9 cellular contexts compared by ENCODE assay signal in genomic region chr5:140220032-140220697, GRCh38. TPM values are rescaled to one million over a fixed set of nuclear protein-coding genes. Genes with fewer than 3 reads are reported as not detected.
DNase-seq lines count a peak whose midpoint lies in the region; ATAC-seq, FAIRE-seq and TF ChIP-seq lines count a peak whose summit lies in the region.
"Had no signal": no experiment of that assay in that cellular context is flagged by ENCODE, and none has a peak within 500 bp of the region (broad histone marks: within the 10 kb centered on the region; RNA-seq: fewer than 3 reads in every experiment).

No MANE protein-coding gene starts in this region.

- H3K36me3 ChIP-seq in neutrophil: no peaks in the 10 kb centered on the region

- H3K36me3 Mint-ChIP-seq in HFFc6 (ENCODE audit: low read depth): peaks cover 4% of the 10 kb centered on the region; the same call in 1 of the 2 replicates

- no peaks in the 10 kb centered on the region for H3K9me3 Mint-ChIP-seq in HFFc6

- peak overlapping the region; percentile 85 for H3K27ac Mint-ChIP-seq in HFFc6

- ATAC-seq in GM18858 (IDR thresholded peaks at IDR 0.05; ENCODE audit: unreplicated experiment): peak; percentile 62

- peak overlapping the region; percentile 31; the same call in 1 of the 2 replicates for H3K4me3 Mint-ChIP-seq in HFFc6

- FAIRE-seq in D721Med (lab: Jason Lieb, UNC): no peak

- DNase-seq in HFFc6 (peak; percentile 41), NCI-H345 treated with DMSO at 0.1 percent for 48 hours (lab: John Stamatoyannopoulos, UW; ENCODE audit: unreplicated experiment) (no peak), foreskin melanocyte (no peak), DMS 273 (lab: John Stamatoyannopoulos, UW; ENCODE audit: unreplicated experiment) (no peak), D721Med (ENCODE audit: insufficient read length, low spot score) (no peak)
- peak; percentile 40 to 43 for DNase-seq in activated T-cell treated with anti-CD3 and anti-CD28 coated beads, Interleukin-2, amount 50 U/mL, for 48 hours
- DNase-seq: activated CD8-positive, alpha-beta memory T cell treated with anti-CD3 and anti-CD28 coated beads, Interleukin-2, amount 50 U/mL, for 4 hours had no signal

- TF ChIP-seq CTCF in HFFc6 (IDR thresholded peaks at IDR 0.05) (no peak), neutrophil (IDR thresholded peaks at IDR 0.05) (no peak), D721Med (IDR thresholded peaks at IDR 0.05; ENCODE audit: insufficient read depth, missing control alignments) (no peak)

- no peaks in the 10 kb centered on the region for H3K9me3 ChIP-seq in neutrophil

- H3K27me3 Mint-ChIP-seq in HFFc6 (ENCODE audit: insufficient read depth): no peaks in the 10 kb centered on the region

- H3K4me3 ChIP-seq in neutrophil (ENCODE audit: low read depth in 1 of 2, low read length in 1 of 2): no peak overlapping the region

- H3K27ac ChIP-seq in neutrophil: peak overlapping the region; percentile 51

- peaks cover 52% of the 10 kb centered on the region for H3K4me1 Mint-ChIP-seq in HFFc6 (ENCODE audit: low read depth)

- no peaks in the 10 kb centered on the region for H3K27me3 ChIP-seq in neutrophil

- peaks cover 78 to 86% of the 10 kb centered on the region in 2 experiments for H3K4me1 ChIP-seq in neutrophil (ENCODE audit: control insufficient read depth in 1 of 2, insufficient read depth in 1 of 2, low read depth in 1 of 2, low read length in 1 of 2)

RNA-seq across cellular contexts. Expression of gene CYSTM1, which starts 45.2 kb away (rescaled TPM):
- 10 to 100 TPM; 11.6 to 16.7 (median 12.5) TPM for total RNA-seq in HFFc6 (2021; fragmentation: NEBNext Ultra II Directional; extraction: Animal tissue kit (Norgen Biotek cat#: 25700))

Comparison
In these comparisons a context has a peak if more than half of its experiments do, and no peak if none do; other contexts are left out.
1. DNase-seq: peak in HFFc6 (single experiment) and activated T-cell treated with anti-CD3 and anti-CD28 coated beads, Interleukin-2, amount 50 U/mL, for 48 hours (2 of 2); none in NCI-H345 treated with DMSO at 0.1 percent for 48 hours (single experiment), foreskin melanocyte (single experiment), DMS 273 (single experiment) and D721Med (single experiment).